In genomic region chr13:48233886-48234488, GRCh38 we compare ENCODE assay signal across 8 cellular contexts. TPM values are rescaled to one million over a fixed set of nuclear protein-coding genes. Genes with fewer than 3 reads are reported as not detected.
DNase-seq lines count a peak whose midpoint lies in the region; ATAC-seq and TF ChIP-seq lines count a peak whose summit lies in the region.

No MANE protein-coding gene starts in this region.

- H3K27me3 ChIP-seq in BE2C (no peaks in the 10 kb centered on the region), iPS DF 6.9 (ENCODE audit: control insufficient read depth, insufficient read depth, low read length) (no peaks in the 10 kb centered on the region), smooth muscle cell (ENCODE audit: low read depth) (no peaks in the 10 kb centered on the region)

- peaks cover 16% of the 10 kb centered on the region for H3F3A ChIP-seq in smooth muscle cell (ENCODE audit: low read depth)

- H3K27ac ChIP-seq in iPS DF 6.9 (ENCODE audit: low read length) (no peak overlapping the region), smooth muscle cell (ENCODE audit: low read depth) (peak overlapping the region; percentile 95)

- H3K4me1 ChIP-seq in BE2C (peaks cover 13% of the 10 kb centered on the region), iPS DF 6.9 (ENCODE audit: control insufficient read depth, insufficient read depth, low read length) (0 out of 2 replicates have a peak, but pooled peaks cover 1% of the 10 kb centered on the region), smooth muscle cell (ENCODE audit: low read depth) (peaks cover 34% of the 10 kb centered on the region)

- H3K4me3 ChIP-seq in BE2C (ENCODE audit: low read depth, low read length), result peak overlapping the region; percentile 75
- peak overlapping the region; percentile 98; the same call in 1 of the 2 replicates for H3K4me3 ChIP-seq in iPS DF 6.9 (ENCODE audit: low read length)
- peak overlapping the region; percentile 99 for H3K4me3 ChIP-seq in smooth muscle cell

- peaks cover 40% of the 10 kb centered on the region for H4K20me1 ChIP-seq in smooth muscle cell (ENCODE audit: low read depth)

- peak overlapping the region; percentile 89 for H3K4me3 Mint-ChIP-seq in activated naive CD8-positive, alpha-beta T cell treated with anti-CD3 and anti-CD28 coated beads for 36 hours

- no peaks in the 10 kb centered on the region for H3K36me3 Mint-ChIP-seq in activated naive CD8-positive, alpha-beta T cell treated with anti-CD3 and anti-CD28 coated beads for 36 hours

- H3K36me3 ChIP-seq in BE2C, result peaks cover 4% of the 10 kb centered on the region
- H3K36me3 ChIP-seq in iPS DF 6.9 (ENCODE audit: control insufficient read depth, insufficient read depth, low read length), result no peaks in the 10 kb centered on the region
- no peaks in the 10 kb centered on the region for H3K36me3 ChIP-seq in smooth muscle cell (ENCODE audit: low read depth)

- H3K4me2 ChIP-seq in smooth muscle cell, result peak overlapping the region; percentile 98

- H3K9ac ChIP-seq in smooth muscle cell (ENCODE audit: low read depth), result peak overlapping the region; percentile 97

- H3K27ac Mint-ChIP-seq in activated naive CD8-positive, alpha-beta T cell treated with anti-CD3 and anti-CD28 coated beads for 36 hours, result peak overlapping the region; percentile 93

- no peaks in the 10 kb centered on the region for H3K9me3 Mint-ChIP-seq in activated naive CD8-positive, alpha-beta T cell treated with anti-CD3 and anti-CD28 coated beads for 36 hours

- ATAC-seq in HG02642 (IDR thresholded peaks at IDR 0.05; ENCODE audit: poor library complexity, unreplicated experiment), result peak; percentile 1

- no peak for DNase-seq in BE2C
- no peak for DNase-seq in activated naive CD8-positive, alpha-beta T cell treated with anti-CD3 and anti-CD28 coated beads for 36 hours
- no peak for DNase-seq in iPS DF 6.9 (ENCODE audit: low read depth, low spot score)
- no peak for DNase-seq in smooth muscle cell (lab: John Stamatoyannopoulos, UW; ENCODE audit: unreplicated experiment)
- DNase-seq in activated gamma-delta T cell (lab: John Stamatoyannopoulos, UW), result no peak
- no peak for DNase-seq in NK-92 treated with Interleukin-12 subunit alpha and Interleukin-12 subunit beta, amount 100 ng/mL, for 24 hours (lab: John Stamatoyannopoulos, UW)
- no peak for DNase-seq in central memory CD4-positive, alpha-beta T cell

- peaks cover 58% of the 10 kb centered on the region for H3K79me2 ChIP-seq in smooth muscle cell (ENCODE audit: low read depth)

- H3K4me1 Mint-ChIP-seq in activated naive CD8-positive, alpha-beta T cell treated with anti-CD3 and anti-CD28 coated beads for 36 hours, result peaks cover 59% of the 10 kb centered on the region

- H3K27me3 Mint-ChIP-seq in activated naive CD8-positive, alpha-beta T cell treated with anti-CD3 and anti-CD28 coated beads for 36 hours, result no peaks in the 10 kb centered on the region

- H2AFZ ChIP-seq in smooth muscle cell (ENCODE audit: low read depth), result peak overlapping the region; percentile 97

- WGBS in iPS DF 6.9 (ENCODE audit: insufficient coverage, insufficient read length), result no CpG with 5 or more reads among the region's 12 CpGs
- 1% methylated on average over 12 of the region's 12 CpGs for WGBS in smooth muscle cell (ENCODE audit: low lambda C conversion rate)

- no peaks in the 10 kb centered on the region for H3K9me3 ChIP-seq in BE2C
- H3K9me3 ChIP-seq in iPS DF 6.9 (ENCODE audit: control insufficient read depth, insufficient read depth, low read length), result no peaks in the 10 kb centered on the region
- H3K9me3 ChIP-seq in smooth muscle cell (replicated peaks; ENCODE audit: low read depth), result no peaks in the 10 kb centered on the region

- no peak for TF ChIP-seq CTCF in BE2C (IDR thresholded peaks at IDR 0.05; ENCODE audit: low read depth, low read length)
- TF ChIP-seq CTCF in smooth muscle cell (IDR thresholded peaks at IDR 0.05; ENCODE audit: borderline replicate concordance, insufficient read depth, poor library complexity, severe bottlenecking), result no peak

RNA-seq across cellular contexts. Expression of gene ITM2B, which starts 1.0 kb away (rescaled TPM):
- polyA plus RNA-seq in BE2C (2012; ENCODE audit: insufficient read depth, insufficient read length, low read depth), result 360 TPM
- 10 to 100 TPM; 90.7 to 95.9 TPM for total RNA-seq in activated naive CD8-positive, alpha-beta T cell treated with anti-CD3 and anti-CD28 coated beads for 36 hours
- total RNA-seq in smooth muscle cell, result 459 and 557 TPM in 2 replicates
- 397 and 411 TPM in 2 replicates for polyA plus RNA-seq in smooth muscle cell
